9 cellular contexts compared by ENCODE assay signal in genomic region chr14:91508105-91508504, GRCh38. TPM values are rescaled to one million over a fixed set of nuclear protein-coding genes. Genes with fewer than 3 reads are reported as not detected.
DNase-seq lines count a peak whose midpoint lies in the region; ATAC-seq and TF ChIP-seq lines count a peak whose summit lies in the region.
"Had no signal": no experiment of that assay in that cellular context is flagged by ENCODE, and none has a peak within 500 bp of the region (broad histone marks: within the 10 kb centered on the region; RNA-seq: fewer than 3 reads in every experiment).

No MANE protein-coding gene starts in this region.

- H3K9me3 ChIP-seq in PC-3 (ENCODE audit: low read length): no peaks in the 10 kb centered on the region
- no peaks in the 10 kb centered on the region for H3K9me3 ChIP-seq in parathyroid adenoma (ENCODE audit: control insufficient read depth, low read length)

- H3K27me3 Mint-ChIP-seq in Calu3 (ENCODE audit: unreplicated experiment): no peaks in the 10 kb centered on the region

- POLR2A ChIA-PET in PC-3 (lab: Charles Lee; ENCODE audit: unreplicated experiment): no interaction called here

- BruUV-seq in Calu3 (replicated peaks; lab: Mats Ljungman, UMichigan) (no TSS peak), PC-3 (replicated peaks; lab: Mats Ljungman, UMichigan) (no TSS peak)

- H3K9ac ChIP-seq in PC-3 (ENCODE audit: low read length) (peak overlapping the region; percentile 100), parathyroid adenoma (no peak overlapping the region)

- no peak for ATAC-seq in PC-3
- no peak for ATAC-seq in HG03045 (IDR thresholded peaks at IDR 0.05; ENCODE audit: unreplicated experiment)
- ATAC-seq in GM18520 (IDR thresholded peaks at IDR 0.05; ENCODE audit: unreplicated experiment): no peak

- H3K4me1 ChIP-seq in PC-3 (ENCODE audit: insufficient read depth, low read length) (peaks cover 15% of the 10 kb centered on the region), parathyroid adenoma (peaks cover 9% of the 10 kb centered on the region)

- peaks cover 50% of the 10 kb centered on the region for H4K20me1 ChIP-seq in PC-3 (ENCODE audit: low read length)

- intact Hi-C loops in Calu3 (cut with micrococcal nuclease; ENCODE audit: unreplicated experiment) (no loop called here), PC-3 (cut with micrococcal nuclease) (no loop called here)

- TF ChIP-seq CTCF in Calu3 (IDR thresholded peaks at IDR 0.05; ENCODE audit: unreplicated experiment) (no peak), PC-3 (conservative IDR thresholded peaks at IDR 0.05; ENCODE audit: low read depth, low read length) (no peak), epithelial cell of esophagus (IDR thresholded peaks at IDR 0.05; ENCODE audit: insufficient read depth, low read depth, low read length, missing control alignments) (no peak), parathyroid adenoma (IDR thresholded peaks at IDR 0.05) (no peak), GM13976 (IDR thresholded peaks at IDR 0.05; ENCODE audit: borderline replicate concordance, control extremely low read depth, extremely low read depth, insufficient read depth, missing control alignments) (no peak)

- peak overlapping the region; percentile 84 for H3K4me3 Mint-ChIP-seq in Calu3 (ENCODE audit: low read depth, unreplicated experiment)

- H3K9me3 Mint-ChIP-seq in Calu3 (ENCODE audit: low read depth, unreplicated experiment): no peaks in the 10 kb centered on the region

- no peaks in the 10 kb centered on the region for H3K9me2 ChIP-seq in PC-3 (replicated peaks; ENCODE audit: low read length)

- H3K79me2 ChIP-seq in PC-3 (ENCODE audit: low read length) (peaks cover 73% of the 10 kb centered on the region), parathyroid adenoma (peaks cover 37% of the 10 kb centered on the region)

- no peaks in the 10 kb centered on the region for H3K27me3 ChIP-seq in PC-3 (ENCODE audit: low read length)
- H3K27me3 ChIP-seq in parathyroid adenoma (ENCODE audit: control insufficient read depth, insufficient read depth, low read length): no peaks in the 10 kb centered on the region

- H3K27ac ChIP-seq in PC-3 (ENCODE audit: low read length) (no peak overlapping the region), parathyroid adenoma (peak overlapping the region; percentile 4)

- H3K4me2 ChIP-seq in PC-3 (ENCODE audit: low read length) (peak overlapping the region; percentile 88), parathyroid adenoma (ENCODE audit: low read length) (peak overlapping the region; percentile 77)

- H3K36me3 ChIP-seq in PC-3 (ENCODE audit: low read depth, low read length): peaks cover 28% of the 10 kb centered on the region
- H3K36me3 ChIP-seq in parathyroid adenoma (ENCODE audit: control insufficient read depth, insufficient read depth, low read length): no peaks in the 10 kb centered on the region

- H3F3A ChIP-seq in PC-3 (ENCODE audit: low read length, unreplicated experiment): no peaks in the 10 kb centered on the region

- peaks cover 47% of the 10 kb centered on the region for H3K36me3 Mint-ChIP-seq in Calu3 (ENCODE audit: insufficient read depth, unreplicated experiment)

- H3K4me3 ChIP-seq in PC-3 (ENCODE audit: low read length) (peak overlapping the region; percentile 90), epithelial cell of esophagus (ENCODE audit: low read length) (peak overlapping the region; percentile 94), parathyroid adenoma (ENCODE audit: low read depth, low read length) (peak overlapping the region; percentile 94)

- in situ Hi-C loops in GM13976 (cut with MboI; ENCODE audit: low sequenced_read_pairs, unreplicated experiment): no loop called here

- CTCF ChIA-PET in Calu3 (lab: Charles Lee) (interaction anchor here (0.6 kb wide), 1 partner anchor 359 kb away, joined by 3 read pairs; no protein-coding TSS in a partner anchor), PC-3 (lab: Charles Lee) (no interaction called here)

- DNase-seq in Calu3 (no peak), PC-3 (no peak), epithelial cell of esophagus (ENCODE audit: low read depth) (no peak), SKM-1 treated with dmso at 0.1 percent for 144 hours (lab: John Stamatoyannopoulos, UW; ENCODE audit: unreplicated experiment) (no peak), GM13976 (ENCODE audit: low spot score) (no peak)
- DNase-seq: amygdala had no signal

- peak overlapping the region; percentile 95 for H3K27ac Mint-ChIP-seq in Calu3 (ENCODE audit: unreplicated experiment)

- no peak overlapping the region for H2AFZ ChIP-seq in PC-3 (ENCODE audit: low read length)
- H2AFZ ChIP-seq in parathyroid adenoma: no peak overlapping the region

- peaks cover 7% of the 10 kb centered on the region for H3K4me1 Mint-ChIP-seq in Calu3 (ENCODE audit: low read depth, unreplicated experiment)

RNA-seq across cellular contexts. Expression of gene PPP4R3A, which starts 2.0 kb away (rescaled TPM):
- total RNA-seq in Calu3 (2022) (71.9 and 82.2 TPM in 2 replicates), PC-3 (2014; rRNA removed) (74.4 and 82.9 TPM in 2 replicates)
